ENCODE assay signal across 9 cellular contexts in genomic region chr17:35046740-35047283, GRCh38. TPM values are rescaled to one million over a fixed set of nuclear protein-coding genes. Genes with fewer than 3 reads are reported as not detected.
DNase-seq lines count a peak whose midpoint lies in the region; ATAC-seq, FAIRE-seq and TF ChIP-seq lines count a peak whose summit lies in the region.
"Had no signal": no experiment of that assay in that cellular context is flagged by ENCODE, and none has a peak within 500 bp of the region (broad histone marks: within the 10 kb centered on the region; RNA-seq: fewer than 3 reads in every experiment).

No MANE protein-coding gene starts in this region.

- peak overlapping the region; percentile 56 for H3K4me3 ChIP-seq in MM.1S (ENCODE audit: low read length)
- H3K4me3 ChIP-seq: SJCRH30 had no signal

- no peaks in the 10 kb centered on the region for H3K27me3 ChIP-seq in MM.1S (replicated peaks; ENCODE audit: insufficient read depth, low read length)
- H3K27me3 ChIP-seq: SJCRH30 had no signal

- peaks cover 32% of the 10 kb centered on the region for H3K4me1 ChIP-seq in MM.1S (ENCODE audit: low read length)
- H3K4me1 ChIP-seq: SJCRH30 had no signal

- no peaks in the 10 kb centered on the region for H4K20me1 ChIP-seq in MM.1S (ENCODE audit: insufficient read depth, low read length)

- no peak for TF ChIP-seq CTCF in MM.1S (IDR thresholded peaks at IDR 0.05; ENCODE audit: low read length)

- no peaks in the 10 kb centered on the region for H3K36me3 ChIP-seq in MM.1S (replicated peaks; ENCODE audit: insufficient read depth, low read length)
- H3K36me3 ChIP-seq: SJCRH30 had no signal

- H3K9me3 ChIP-seq in MM.1S (replicated peaks; ENCODE audit: insufficient read depth, low read length), result no peaks in the 10 kb centered on the region
- H3K9me3 ChIP-seq: SJCRH30 had no signal

- H3K27me3 Mint-ChIP-seq in activated T-cell treated with anti-CD3 and anti-CD28 coated beads, Interleukin-2, amount 50 U/mL, for 4 hours (ENCODE audit: low read depth), result no peaks in the 10 kb centered on the region
- no peaks in the 10 kb centered on the region for H3K27me3 Mint-ChIP-seq in stimulated activated naive B cell treated with anti-CD40 and anti-IgM and Interleukin-4, amounts not matched to agents 10 μg/mL and 1 μg/mL and 100 μg/mL, for 72 hours

- H2AFZ ChIP-seq in MM.1S (ENCODE audit: low read length), result 0 out of 2 replicates have a peak overlapping the region, but pooled peaks have one; percentile 8

- no peaks in the 10 kb centered on the region for H3K9me3 Mint-ChIP-seq in activated T-cell treated with anti-CD3 and anti-CD28 coated beads, Interleukin-2, amount 50 U/mL, for 4 hours
- no peaks in the 10 kb centered on the region for H3K9me3 Mint-ChIP-seq in stimulated activated naive B cell treated with anti-CD40 and anti-IgM and Interleukin-4, amounts not matched to agents 10 μg/mL and 1 μg/mL and 100 μg/mL, for 72 hours

- peak; percentile 50 for DNase-seq in GM19239 (ENCODE audit: insufficient read length, low spot score)
- DNase-seq in MM.1S, result peak; percentile 56
- DNase-seq in activated T-cell treated with anti-CD3 and anti-CD28 coated beads, Interleukin-2, amount 50 U/mL, for 4 hours, result peak; percentile 53
- DNase-seq in kidney tubule cell (ENCODE audit: low spot score), result peak; percentile 68
- peak; percentile 31 for DNase-seq in stimulated activated naive B cell treated with anti-CD40 and anti-IgM and Interleukin-4, amounts not matched to agents 10 μg/mL and 1 μg/mL and 100 μg/mL, for 72 hours
- DNase-seq in NK-92 treated with Interleukin-12 subunit alpha and Interleukin-12 subunit beta, amount 100 ng/mL, for 24 hours (lab: John Stamatoyannopoulos, UW), result no peak

- H3K9me2 ChIP-seq in MM.1S (replicated peaks; ENCODE audit: insufficient read depth, low read length), result no peaks in the 10 kb centered on the region

- peak overlapping the region; percentile 75 for H3K4me3 Mint-ChIP-seq in activated T-cell treated with anti-CD3 and anti-CD28 coated beads, Interleukin-2, amount 50 U/mL, for 4 hours
- H3K4me3 Mint-ChIP-seq in stimulated activated naive B cell treated with anti-CD40 and anti-IgM and Interleukin-4, amounts not matched to agents 10 μg/mL and 1 μg/mL and 100 μg/mL, for 72 hours, result peak overlapping the region; percentile 30 to 50

- H3K27ac Mint-ChIP-seq in stimulated activated naive B cell treated with anti-CD40 and anti-IgM and Interleukin-4, amounts not matched to agents 10 μg/mL and 1 μg/mL and 100 μg/mL, for 72 hours, result peak overlapping the region; percentile 10

- peak overlapping the region; percentile 72; the same call in 1 of the 2 replicates for H3K27ac ChIP-seq in MM.1S (ENCODE audit: low read length)
- H3K27ac ChIP-seq: SJCRH30 had no signal

- peak overlapping the region; percentile 45; the same call in 1 of the 2 replicates for H3K9ac ChIP-seq in MM.1S (ENCODE audit: low read length)

- peak; percentile 94 to 96 for ATAC-seq in activated T-cell treated with anti-CD3 and anti-CD28 coated beads, Interleukin-2, amount 50 U/mL, for 4 hours
- ATAC-seq in stimulated activated naive B cell treated with anti-CD40 and anti-IgM and Interleukin-4, amounts not matched to agents 10 μg/mL and 1 μg/mL and 100 μg/mL, for 72 hours (replicated peaks), result peak; percentile 77 to 87
- ATAC-seq in HG02884 (IDR thresholded peaks at IDR 0.05; ENCODE audit: unreplicated experiment) (no peak), GM18520 (IDR thresholded peaks at IDR 0.05; ENCODE audit: unreplicated experiment) (no peak)

- H3K36me3 Mint-ChIP-seq in activated T-cell treated with anti-CD3 and anti-CD28 coated beads, Interleukin-2, amount 50 U/mL, for 4 hours (ENCODE audit: insufficient read depth), result peaks cover 8% of the 10 kb centered on the region
- peaks cover 0 to 6% of the 10 kb centered on the region in 2 donors for H3K36me3 Mint-ChIP-seq in stimulated activated naive B cell treated with anti-CD40 and anti-IgM and Interleukin-4, amounts not matched to agents 10 μg/mL and 1 μg/mL and 100 μg/mL, for 72 hours

- peak overlapping the region; percentile 69 for H3K4me2 ChIP-seq in MM.1S (ENCODE audit: low read depth, low read length)

- peaks cover 32% of the 10 kb centered on the region for H3F3A ChIP-seq in MM.1S (ENCODE audit: insufficient read depth, low read length)

- peaks cover 51% of the 10 kb centered on the region for H3K79me2 ChIP-seq in MM.1S (ENCODE audit: low read length)

- peak; percentile 87 for FAIRE-seq in GM19239 (lab: Jason Lieb, UNC)

- peaks cover 83% of the 10 kb centered on the region for H3K4me1 Mint-ChIP-seq in activated T-cell treated with anti-CD3 and anti-CD28 coated beads, Interleukin-2, amount 50 U/mL, for 4 hours (ENCODE audit: low read depth)
- H3K4me1 Mint-ChIP-seq in stimulated activated naive B cell treated with anti-CD40 and anti-IgM and Interleukin-4, amounts not matched to agents 10 μg/mL and 1 μg/mL and 100 μg/mL, for 72 hours, result peaks cover 35 to 48% of the 10 kb centered on the region in 2 donors

RNA-seq across cellular contexts. Expression of gene RFFL, which starts 16.7 kb away (rescaled TPM):
- 10 to 100 TPM; 19.6 to 28.2 (median 20.3) TPM for total RNA-seq in activated T-cell treated with anti-CD3 and anti-CD28 coated beads, Interleukin-2, amount 50 U/mL, for 4 hours

Comparison
In these comparisons a context has a peak if more than half of its experiments do, and no peak if none do; other contexts are left out.
1. ATAC-seq: peak in activated T-cell treated with anti-CD3 and anti-CD28 coated beads, Interleukin-2, amount 50 U/mL, for 4 hours (2 of 2) and stimulated activated naive B cell treated with anti-CD40 and anti-IgM and Interleukin-4, amounts not matched to agents 10 μg/mL and 1 μg/mL and 100 μg/mL, for 72 hours (2 of 2); none in HG02884 (single experiment) and GM18520 (single experiment).